Comparison of ENCODE assay signal across 21 cellular contexts in the genomic region with DNA sequence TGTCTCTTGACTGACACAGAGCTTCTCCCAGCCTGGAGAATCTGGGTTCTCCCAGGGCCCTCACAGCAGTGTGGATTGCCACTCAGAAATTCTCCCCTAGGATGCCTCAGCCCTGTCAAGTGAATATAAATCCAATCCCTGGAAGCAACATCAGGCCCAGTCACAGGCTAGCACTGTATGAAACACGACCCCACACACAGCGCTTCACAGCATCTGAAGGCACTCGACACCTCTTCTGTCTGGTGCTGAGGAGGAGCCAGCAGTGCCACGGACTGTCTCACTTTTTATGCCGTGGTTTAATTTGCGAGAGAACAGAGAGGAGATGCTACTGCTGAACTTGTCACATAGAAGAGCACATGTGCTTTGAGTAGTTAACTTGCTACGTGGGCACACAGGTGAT.
"Had no signal": no experiment of that assay in that cellular context is flagged by ENCODE, and none has a peak within 500 bp of the region (broad histone marks: within the 10 kb centered on the region; RNA-seq: fewer than 3 reads in every experiment).

No MANE protein-coding gene starts in this region.

- DNase-seq: activated CD4-positive, alpha-beta T cell treated with anti-CD3 and anti-CD28 coated beads for 1 hour; activated CD4-positive, alpha-beta T cell treated with anti-CD3 and anti-CD28 coated beads, Interleukin-2, amount 10 ng/mL, durations not matched to agents 7 days and 5 days; activated CD8-positive, alpha-beta T cell treated with anti-CD3 and anti-CD28 coated beads for 36 hours; activated gamma-delta T cell treated with Interleukin-2 at 50 U/mL for 16 hours; activated naive CD4-positive, alpha-beta T cell treated with anti-CD3 and anti-CD28 coated beads, Interleukin-2, amount 50 U/mL, for 16 hours; activated T-cell treated with anti-CD3 and anti-CD28 coated beads, Interleukin-2, amount 50 U/mL, for 4 hours; amniotic stem cell; central memory CD4-positive, alpha-beta T cell; dermis blood vessel endothelial cell; effector CD4-positive, alpha-beta T cell; foreskin melanocyte; kidney glomerular epithelial cell; left lung; lower lobe of right lung; mesenchymal stem cell; natural killer cell; right lobe of liver; stimulated activated CD4-positive, alpha-beta T cell treated with anti-CD3 and anti-CD28 coated beads, Interleukin-2, amount 100 ng/mL, for 48 hours; T-helper 2 cell; trophoblast cell; uterus had no signal
